In genomic region chr1:13838236-13838635, GRCh38 we compare ENCODE assay signal across 8 cellular contexts.
"Had no signal": no experiment of that assay in that cellular context is flagged by ENCODE, and none has a peak within 500 bp of the region (broad histone marks: within the 10 kb centered on the region; RNA-seq: fewer than 3 reads in every experiment).

No MANE protein-coding gene starts in this region.

- DNase-seq: IMR-90, KBM-7, KG1 had no signal

- H3K4me3 ChIP-seq: K562 had no signal

- H3K4me1 Mint-ChIP-seq: IgD-negative memory B cell had no signal

- H3K4me2 ChIP-seq: KMS-11 had no signal

- H3K4me3 Mint-ChIP-seq: IgD-negative memory B cell had no signal

- ATAC-seq: HepG2, K562 had no signal

- H3K27ac ChIP-seq: HL-60, KMS-11 had no signal

- H3K9ac ChIP-seq: KMS-11 had no signal

- H3K27ac Mint-ChIP-seq: IgD-negative memory B cell had no signal

- H3K36me3 Mint-ChIP-seq: IgD-negative memory B cell had no signal
